ENCODE assay signal across 1 cellular context in genomic region chr15:73691398-73691797, GRCh38.
TF ChIP-seq lines count a peak whose summit lies in the region.

No MANE protein-coding gene starts in this region.

TF ChIP-seq in endothelial cell of umbilical vein, 7 proteins besides CTCF, POLR2A, EP300 and RAD21 (continued from another document):
- TF ChIP-seq EZH2 (IDR thresholded peaks at IDR 0.05; ENCODE audit: borderline replicate concordance, low read depth, low read length, severe bottlenecking): no peak
